9 cellular contexts compared by ENCODE assay signal in the genomic region with DNA sequence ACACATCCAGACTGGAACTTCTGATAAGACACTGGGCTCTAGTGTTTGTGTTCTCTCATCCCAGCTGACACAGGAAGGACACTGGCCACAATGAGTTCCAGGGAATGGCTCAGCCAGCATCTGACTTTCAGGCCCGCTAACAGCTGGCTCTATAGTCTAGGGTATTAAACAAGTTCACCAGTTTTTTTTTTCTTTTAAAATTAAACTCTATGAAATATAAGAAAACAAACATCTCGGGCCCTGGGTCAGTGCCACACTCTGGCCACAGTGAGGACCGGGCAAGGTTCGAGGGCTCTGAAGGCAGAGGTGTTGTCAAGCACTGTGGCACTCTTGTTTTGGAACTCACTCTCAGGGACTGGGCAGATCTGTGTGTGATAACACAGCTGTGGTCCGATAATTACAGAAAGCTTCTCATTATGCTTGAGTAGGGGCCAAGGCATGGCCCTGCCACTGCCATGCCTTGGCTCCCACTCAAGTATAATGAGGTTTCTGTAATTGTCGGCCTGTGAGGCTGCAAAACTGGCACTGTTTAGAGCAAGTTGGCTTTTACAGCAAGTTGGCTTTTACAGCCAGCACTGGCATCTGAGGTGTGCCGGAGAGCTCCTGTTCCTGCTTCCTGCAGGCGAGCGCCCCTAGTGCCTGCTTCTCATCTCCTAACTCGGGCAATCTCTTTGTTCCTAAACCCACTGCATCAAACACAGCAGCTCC.
A peak's percentile ranks its signal among the peaks of the same experiment; 100 is the strongest.
DNase-seq lines count a peak whose midpoint lies in the region; ATAC-seq and TF ChIP-seq lines count a peak whose summit lies in the region.
"Had no signal": no experiment of that assay in that cellular context is flagged by ENCODE, and none has a peak within 500 bp of the region (broad histone marks: within the 10 kb centered on the region; RNA-seq: fewer than 3 reads in every experiment).

No MANE protein-coding gene starts in this region.

- peak; percentile 55 for ATAC-seq in GM18498 (IDR thresholded peaks at IDR 0.05; ENCODE audit: unreplicated experiment)

- peak; percentile 69 for DNase-seq in KBM-7
- peak; percentile 13 for DNase-seq in activated CD4-positive, alpha-beta T cell treated with anti-CD3 and anti-CD28 coated beads for 1 hour
- peak; percentile 29 to 61 for DNase-seq in mesothelial cell of epicardium (ENCODE audit: low spot score in 2 of 2, unreplicated experiment in 2 of 2)
- peak in 4 of 6 experiments; percentile 5 to 47 (median 18) for DNase-seq in stimulated activated naive CD4-positive, alpha-beta T cell (lab: John Stamatoyannopoulos, UW)
- DNase-seq in SKM-1 treated with dmso at 0.1 percent for 144 hours (lab: John Stamatoyannopoulos, UW; ENCODE audit: unreplicated experiment), result no peak
- no peak for DNase-seq in NCI-H345 (lab: John Stamatoyannopoulos, UW)

- no peaks in the 10 kb centered on the region for H3K27me3 ChIP-seq in ectodermal cell (ENCODE audit: control insufficient read depth, insufficient read depth, low read length, poor library complexity, severe bottlenecking)

- no peak overlapping the region for H3K4me3 ChIP-seq in ectodermal cell (ENCODE audit: insufficient read depth, low read depth, low read length)

- H3K27me3 Mint-ChIP-seq in mesothelial cell of epicardium (ENCODE audit: low read depth), result no peaks in the 10 kb centered on the region

- no peaks in the 10 kb centered on the region for H3K4me1 Mint-ChIP-seq in mesothelial cell of epicardium

- no peaks in the 10 kb centered on the region for H3K4me1 ChIP-seq in ectodermal cell (ENCODE audit: control insufficient read depth, insufficient read depth, low read length)

- H3K36me3 Mint-ChIP-seq in mesothelial cell of epicardium, result no peaks in the 10 kb centered on the region

- in situ Hi-C loops in KBM-7 (cut with MboI; ENCODE audit: low pct_unique_long_range_greater_than_20kb, low sequenced_read_pairs), result no loop called here

- peak; percentile 24 for TF ChIP-seq CTCF in mesothelial cell of epicardium (IDR thresholded peaks at IDR 0.05; ENCODE audit: unreplicated experiment)

- WGBS in ectodermal cell, 2 experiments, result 55 to 60% methylated on average over 9 to 10 of the region's 10 CpGs

- H3K27ac ChIP-seq in ectodermal cell (ENCODE audit: insufficient read depth, low read depth, low read length, poor library complexity, severe bottlenecking), result peak overlapping the region; percentile 36
- H3K27ac ChIP-seq: KMS-11 had no signal

- H3K9me3 Mint-ChIP-seq in mesothelial cell of epicardium, result peaks cover 4% of the 10 kb centered on the region

- H3K36me3 ChIP-seq in ectodermal cell (ENCODE audit: control insufficient read depth, insufficient read depth, low read length), result no peaks in the 10 kb centered on the region

- no peak overlapping the region for H3K4me3 Mint-ChIP-seq in mesothelial cell of epicardium

- no peaks in the 10 kb centered on the region for H3K9me3 ChIP-seq in ectodermal cell (ENCODE audit: control insufficient read depth, low read length)

- no peak overlapping the region for H3K27ac Mint-ChIP-seq in mesothelial cell of epicardium

Comparison
In these comparisons a context has a peak if more than half of its experiments do, and no peak if none do; other contexts are left out.
1. DNase-seq: peak in KBM-7 (single experiment), activated CD4-positive, alpha-beta T cell treated with anti-CD3 and anti-CD28 coated beads for 1 hour (single experiment), mesothelial cell of epicardium (2 of 2) and stimulated activated naive CD4-positive, alpha-beta T cell (4 of 6); none in SKM-1 treated with dmso at 0.1 percent for 144 hours (single experiment) and NCI-H345 (single experiment).